11 cellular contexts compared by ENCODE assay signal in genomic region chr12:124336184-124336437, GRCh38. TPM values are rescaled to one million over a fixed set of nuclear protein-coding genes. Genes with fewer than 3 reads are reported as not detected.
"Had no signal": no experiment of that assay in that cellular context is flagged by ENCODE, and none has a peak within 500 bp of the region (broad histone marks: within the 10 kb centered on the region; RNA-seq: fewer than 3 reads in every experiment).

No MANE protein-coding gene starts in this region.

- H3K27ac Mint-ChIP-seq: HFFc6 had no signal

- H3K9ac ChIP-seq: GM23248 had no signal

- FAIRE-seq: HepG2, HTR-8/SVneo had no signal

- ATAC-seq: HCT116, HepG2 had no signal

- H3K9me3 ChIP-seq: HAP-1 had no signal

- H3K9me3 Mint-ChIP-seq: HFFc6, IgD-negative memory B cell had no signal

- H3K27ac ChIP-seq: GM23248 had no signal

- DNase-seq: GM23248, GOT3, H7, HFFc6 had no signal

- H3K4me1 ChIP-seq: HAP-1 had no signal

- H3K27me3 Mint-ChIP-seq: IgD-negative memory B cell had no signal

- H3K4me3 ChIP-seq: GM23248, HAP-1 had no signal

- H3K4me3 Mint-ChIP-seq: HFFc6, IgD-negative memory B cell had no signal

RNA-seq across cellular contexts. Expression of gene RFLNA, which starts 41.2 kb away (rescaled TPM):
- total RNA-seq: H4, HepG2, HFFc6, HT-29 had no signal
- polyA plus RNA-seq: HepG2, IgD-negative memory B cell had no signal
